8 cellular contexts compared by ENCODE assay signal in the genomic region with DNA sequence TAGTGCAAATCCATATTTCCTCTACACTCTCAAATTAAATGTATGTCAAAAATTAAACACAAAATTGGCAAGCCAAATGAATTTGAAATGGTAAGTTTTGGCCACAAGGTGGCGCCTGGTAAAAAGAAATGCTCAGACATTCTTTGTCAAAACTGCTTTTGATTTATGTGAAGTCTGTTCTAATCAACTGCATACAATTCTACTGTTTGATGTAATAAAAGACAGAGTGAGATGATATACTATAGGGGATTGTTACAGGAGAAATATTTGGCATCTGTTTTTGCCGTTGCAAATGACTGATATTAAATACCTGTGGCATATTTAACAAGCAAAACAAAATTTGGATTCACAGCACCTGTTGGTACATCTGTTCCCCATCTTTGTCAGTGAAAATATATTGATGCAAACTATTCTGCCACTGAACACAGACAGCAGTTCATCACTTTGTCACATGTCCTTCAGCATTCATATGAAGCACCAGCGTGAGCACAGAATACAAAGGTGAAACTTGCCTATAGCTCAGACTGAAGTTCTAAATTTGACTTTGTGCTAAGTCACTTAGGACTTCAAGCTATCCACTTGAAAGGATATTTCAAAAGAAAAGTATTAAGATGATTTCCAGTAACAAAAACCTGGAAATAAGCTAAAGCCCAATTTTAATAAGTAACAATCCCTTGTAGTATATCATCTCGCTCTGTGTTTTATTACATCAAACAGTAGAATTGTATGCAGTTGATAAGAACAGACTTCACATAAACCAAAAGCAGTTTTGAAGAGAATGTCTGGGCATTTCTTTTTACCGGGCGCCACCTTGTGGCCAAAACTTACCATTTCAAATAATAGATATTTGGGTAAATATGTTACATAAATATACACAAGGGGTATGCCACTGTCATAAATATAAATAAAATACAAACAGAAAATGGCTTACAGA. TPM values are rescaled to one million over a fixed set of nuclear protein-coding genes. Genes with fewer than 3 reads are reported as not detected.
DNase-seq lines count a peak whose midpoint lies in the region; ATAC-seq and TF ChIP-seq lines count a peak whose summit lies in the region.

No MANE protein-coding gene starts in this region.

- H3K27ac Mint-ChIP-seq in endothelial cell (ENCODE audit: unreplicated experiment), result no peak overlapping the region
- peak overlapping the region in 5 of 10 donors; percentile 3 to 52 (median 20) for H3K27ac Mint-ChIP-seq in naive thymus-derived CD8-positive, alpha-beta T cell

- DNase-seq in A673 (ENCODE audit: low spot score) (peak; percentile 80), GM20000 (ENCODE audit: low spot score) (peak; percentile 32), NCI-H748 treated with DMSO at 0.1 percent for 48 hours (lab: John Stamatoyannopoulos, UW) (peak; percentile 46), endothelial cell (ENCODE audit: low spot score) (peak; percentile 57), stomach (peak; percentile 67)
- DNase-seq in activated CD8-positive, alpha-beta memory T cell treated with anti-CD3 and anti-CD28 coated beads for 24 hours, result peak; percentile 79
- peak; percentile 24 to 70 (median 58) for DNase-seq in naive thymus-derived CD8-positive, alpha-beta T cell

- H3K27ac ChIP-seq in A673 (ENCODE audit: low read depth, low read length, poor library complexity, severe bottlenecking) (no peak overlapping the region), stomach (peak overlapping the region in 3 of 5 donors; percentile 40 to 52 (median 50))

- 7 to 16% (median 10%) methylated on average over 6 of the region's 6 CpGs for WGBS in stomach, 5 donors

- no peak for TF ChIP-seq POLR2A in stomach (IDR thresholded peaks at IDR 0.05)

- POLR2A ChIA-PET in A673 (lab: Charles Lee; ENCODE audit: low non-redundant PET), result no interaction called here
- POLR2A ChIA-PET in naive thymus-derived CD8-positive, alpha-beta T cell (lab: Charles Lee), result no interaction called here

- H3K4me3 ChIP-seq in A673 (ENCODE audit: low read depth, low read length, poor library complexity, severe bottlenecking) (no peak overlapping the region), stomach (no peak overlapping the region)

- H3K27me3 ChIP-seq in A673 (replicated peaks; ENCODE audit: insufficient read depth, low read depth, low read length, poor library complexity) (no peaks in the 10 kb centered on the region), stomach (no peaks in the 10 kb centered on the region)

- TF ChIP-seq EP300 in stomach (IDR thresholded peaks at IDR 0.05), result no peak

- H3K36me3 Mint-ChIP-seq in endothelial cell (ENCODE audit: low read depth, unreplicated experiment), result no peaks in the 10 kb centered on the region
- peaks cover 0 to 32% (median 8%) of the 10 kb centered on the region in 3 donors for H3K36me3 Mint-ChIP-seq in naive thymus-derived CD8-positive, alpha-beta T cell

- H3K36me3 ChIP-seq in A673 (ENCODE audit: insufficient read depth, low read length, poor library complexity, severe bottlenecking) (no peaks in the 10 kb centered on the region), stomach (peaks cover 0 to 40% (median 31%) of the 10 kb centered on the region in 4 donors)

- H3K4me3 Mint-ChIP-seq in endothelial cell (ENCODE audit: unreplicated experiment), result no peak overlapping the region
- H3K4me3 Mint-ChIP-seq in naive thymus-derived CD8-positive, alpha-beta T cell, result no peak overlapping the region

- H3K9me3 ChIP-seq in A673 (ENCODE audit: low read depth, low read length, poor library complexity, severe bottlenecking) (no peaks in the 10 kb centered on the region), stomach (no peaks in the 10 kb centered on the region)

- H3K9me3 Mint-ChIP-seq in endothelial cell (ENCODE audit: unreplicated experiment), result no peaks in the 10 kb centered on the region
- no peaks in the 10 kb centered on the region for H3K9me3 Mint-ChIP-seq in naive thymus-derived CD8-positive, alpha-beta T cell

- intact Hi-C loops in A673 (cut with micrococcal nuclease; ENCODE audit: unreplicated experiment), result loop anchor here (1.0 to 5.0 kb wide), 4 partner anchors 172 to 380 kb away; no protein-coding TSS in a partner anchor
- intact Hi-C loops in stomach (cut with DNase I; ENCODE audit: low total_unique reads), result no loop called here

- peak; percentile 69 to 80 for ATAC-seq in naive thymus-derived CD8-positive, alpha-beta T cell
- no peak for ATAC-seq in HG03097 (IDR thresholded peaks at IDR 0.05; ENCODE audit: low FRiP score, unreplicated experiment)

- H3K4me1 Mint-ChIP-seq in endothelial cell (ENCODE audit: unreplicated experiment), result peaks cover 36% of the 10 kb centered on the region
- H3K4me1 Mint-ChIP-seq in naive thymus-derived CD8-positive, alpha-beta T cell, result peaks cover 3 to 9% (median 8%) of the 10 kb centered on the region in 4 donors

- no TSS peak for BruUV-seq in A673 (replicated peaks; lab: Mats Ljungman, UMichigan)

- H3K4me1 ChIP-seq in A673 (ENCODE audit: insufficient read depth, low read length, poor library complexity, severe bottlenecking) (peaks cover 6% of the 10 kb centered on the region), stomach (peaks cover 3 to 13% (median 9%) of the 10 kb centered on the region in 4 donors)

- CTCF ChIA-PET in A673 (lab: Charles Lee), result interaction anchor here (0.7 to 1.2 kb wide), 6 partner anchors 9 to 285 kb away, joined by 3 to 6 read pairs (median 4); no protein-coding TSS in a partner anchor

- TF ChIP-seq CTCF in A673 (conservative IDR thresholded peaks at IDR 0.05; ENCODE audit: low read depth, low read length) (peak; percentile 80), GM20000 (IDR thresholded peaks at IDR 0.05; ENCODE audit: extremely low read depth, missing control alignments) (peak; percentile 43), endothelial cell (IDR thresholded peaks at IDR 0.05; ENCODE audit: unreplicated experiment) (peak; percentile 91), stomach (IDR thresholded peaks at IDR 0.05) (peak in 4 of 7 experiments; percentile 47 to 89 (median 67))

- H3K27me3 Mint-ChIP-seq in endothelial cell (ENCODE audit: unreplicated experiment), result no peaks in the 10 kb centered on the region
- peaks cover 0 to 1% (median 0%) of the 10 kb centered on the region in 5 donors for H3K27me3 Mint-ChIP-seq in naive thymus-derived CD8-positive, alpha-beta T cell

RNA-seq across cellular contexts. Expression of gene CH25H, which starts 10.2 kb away (rescaled TPM):
- 0.42 and 0.56 TPM in 2 replicates for total RNA-seq in A673 (2021)
- 10.0 TPM for total RNA-seq in endothelial cell (ENCODE audit: unreplicated experiment)
- not detected for total RNA-seq in naive thymus-derived CD8-positive, alpha-beta T cell
- under 1 TPM in 2 of 3 donors, not detected in 1; 0.28 to 0.82 TPM for polyA plus RNA-seq in naive thymus-derived CD8-positive, alpha-beta T cell
- total RNA-seq in stomach, result 10 to 100 TPM in 1 of 5 donors, 1 to 10 TPM in 2, not detected in 2; 1.7 to 26.3 (median 5.7) TPM
- polyA plus RNA-seq in stomach, result 1 to 10 TPM; 2.7 to 9.8 (median 5.0) TPM

RNA-seq across cellular contexts. Expression of gene LIPA, which starts 34.3 kb away (rescaled TPM):
- 38.0 and 40.3 TPM in 2 replicates for total RNA-seq in A673 (2021)
- total RNA-seq in endothelial cell (ENCODE audit: unreplicated experiment), result 84.2 TPM
- total RNA-seq in naive thymus-derived CD8-positive, alpha-beta T cell, result 10 to 100 TPM; 31.2 to 38.4 TPM
- 100 to 1,000 TPM in 1 of 3 donors, 10 to 100 TPM in 2; 86.7 to 102 (median 88.6) TPM for polyA plus RNA-seq in naive thymus-derived CD8-positive, alpha-beta T cell
- total RNA-seq in stomach, result 10 to 100 TPM in 4 of 5 donors, 1 to 10 TPM in 1; 1.8 to 65.9 (median 13.4) TPM
- 10 to 100 TPM; 12.2 to 22.8 (median 12.6) TPM for polyA plus RNA-seq in stomach
